In the genomic region with DNA sequence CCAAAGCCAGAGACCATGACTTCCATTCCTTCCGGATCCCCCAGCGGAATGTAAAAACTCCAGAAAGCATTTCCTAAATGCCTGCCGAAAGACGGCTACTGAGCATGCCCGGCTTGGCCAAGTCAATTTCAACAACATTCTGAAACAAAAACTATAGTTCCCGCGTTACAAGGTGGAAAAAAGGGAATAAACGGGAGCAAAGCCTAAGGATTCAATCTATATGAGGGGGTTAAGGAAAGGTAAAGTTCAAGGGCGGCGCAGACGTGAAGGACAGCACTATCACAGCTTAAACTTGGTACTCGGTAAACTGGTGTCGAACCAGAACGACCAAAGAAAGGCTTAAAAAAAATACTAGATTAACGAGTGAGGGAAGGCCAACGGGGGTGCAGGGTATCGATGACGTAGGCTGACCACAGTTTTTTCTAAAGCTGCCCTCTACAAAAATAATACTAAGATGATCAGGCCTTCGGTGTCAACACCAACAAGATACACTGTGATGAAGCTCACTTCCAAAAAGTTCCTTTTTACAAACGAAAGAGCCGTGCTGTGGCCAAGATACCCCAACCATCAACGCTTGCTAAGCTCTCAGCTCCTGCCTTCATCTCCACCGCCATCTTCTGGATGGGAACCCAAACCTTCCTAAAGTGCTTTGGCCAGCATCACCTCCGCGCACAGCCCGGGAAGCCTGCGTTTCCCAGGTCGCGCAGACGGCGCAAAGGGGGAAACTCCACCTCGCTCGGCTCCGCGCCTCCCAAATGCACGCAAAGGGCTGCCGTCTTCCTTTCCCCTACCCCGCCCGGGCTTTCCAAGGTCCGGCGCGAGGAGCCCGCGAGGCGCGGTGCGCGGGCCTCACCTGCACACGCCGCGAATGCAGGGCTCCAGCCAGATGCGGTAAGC, we compare ENCODE assay signal across 8 cellular contexts. TPM values are rescaled to one million over a fixed set of nuclear protein-coding genes. Genes with fewer than 3 reads are reported as not detected.
DNase-seq lines count a peak whose midpoint lies in the region; ATAC-seq, FAIRE-seq and TF ChIP-seq lines count a peak whose summit lies in the region.

No MANE protein-coding gene starts in this region.

- peak overlapping the region; percentile 49 for H4K5ac ChIP-seq in H1 (ENCODE audit: insufficient read length, low read depth, low read length)
- H4K5ac ChIP-seq in mesendoderm (ENCODE audit: low read length): no peak overlapping the region

- peak overlapping the region; percentile 72; the same call in 1 of the 2 replicates for H2BK15ac ChIP-seq in H1 (ENCODE audit: low read length)
- no peak overlapping the region for H2BK15ac ChIP-seq in mesendoderm (replicated peaks; ENCODE audit: low read depth)

- H2AK5ac ChIP-seq in H1 (ENCODE audit: low read depth, low read length) (no peak overlapping the region), mesendoderm (ENCODE audit: low read length) (no peak overlapping the region)

- no peaks in the 10 kb centered on the region for H3K27me3 ChIP-seq in H1 (replicated peaks in 1 of 4; ENCODE audit: control insufficient read depth in 3 of 4, extremely low read depth in 1 of 4, insufficient read depth in 3 of 4, low read length in 3 of 4)
- H3K27me3 ChIP-seq in mesendoderm (ENCODE audit: insufficient read depth, low read length, poor library complexity): no peaks in the 10 kb centered on the region

- peak overlapping the region; percentile 76 for H4K91ac ChIP-seq in H1 (replicated peaks; ENCODE audit: insufficient read length, low read length)

- TF ChIP-seq RAD21 in H1 (IDR thresholded peaks at IDR 0.05 in 1 of 2, conservative IDR thresholded peaks at IDR 0.05 in 1 of 2; ENCODE audit: low read depth in 2 of 2, low read length in 2 of 2): peak; percentile 31 to 51; a peak in 3 of 4 replicates

- 2% methylated on average over 52 of the region's 52 CpGs; no CpG with 5 or more reads in 1 of the 2 experiments for WGBS in H1 (ENCODE audit: extremely low coverage in 1 of 2, insufficient coverage in 1 of 2, insufficient read length in 1 of 2, insufficient replicate concordance in 2 of 2, low coverage in 1 of 2, low lambda C conversion rate in 2 of 2, missing lambda C conversion rate in 1 of 2), 2 experiments
- WGBS in mesendoderm (ENCODE audit: extremely low coverage, insufficient coverage, low lambda C conversion rate): no CpG with 5 or more reads among the region's 52 CpGs

- H2BK12ac ChIP-seq in H1 (ENCODE audit: low read depth, low read length): peak overlapping the region; percentile 45; the same call in 1 of the 2 replicates

- peak overlapping the region; percentile 81 for H4K8ac ChIP-seq in H1 (ENCODE audit: extremely low read depth, insufficient read depth, low read length)
- no peak overlapping the region for H4K8ac ChIP-seq in mesendoderm (ENCODE audit: low read depth, low read length)

- H3K27ac ChIP-seq in H1 (ENCODE audit: low read depth, low read length) (peak overlapping the region; percentile 67), mesendoderm (ENCODE audit: low read depth, low read length) (peak overlapping the region; percentile 84)

- H3K9ac ChIP-seq in H1 (replicated peaks in 1 of 4; ENCODE audit: extremely low read depth in 1 of 4, low read depth in 3 of 4, low read length in 3 of 4) (peak overlapping the region; percentile 90 to 97 (median 93)), mesendoderm (ENCODE audit: low read length) (peak overlapping the region; percentile 87)

- peaks cover 0 to 3% of the 10 kb centered on the region in 2 experiments for H4K20me1 ChIP-seq in H1 (replicated peaks in 1 of 2; ENCODE audit: control insufficient read depth in 1 of 2, insufficient read depth in 2 of 2, low read length in 2 of 2)

- ATAC-seq in HG03045 (IDR thresholded peaks at IDR 0.05; ENCODE audit: unreplicated experiment): peak; percentile 25

- TF ChIP-seq POLR2A in H1 (IDR thresholded peaks at IDR 0.05; ENCODE audit: control extremely low read depth in 1 of 2, low read depth in 2 of 2, low read length in 2 of 2): no peak; a peak in 1 of 3 replicates

- TF ChIP-seq CTCF in H1 (IDR thresholded peaks at IDR 0.05; ENCODE audit: control extremely low read depth in 1 of 3, insufficient read depth in 1 of 3, low read depth in 1 of 3, low read length in 3 of 3): peak; percentile 12 to 41 (median 33); a peak in 3 of 4 replicates

- H3K14ac ChIP-seq in H1 (ENCODE audit: insufficient read length): no peak overlapping the region

- peak overlapping the region; percentile 92 for H3K18ac ChIP-seq in H1 (ENCODE audit: extremely low read depth, low read length)
- H3K18ac ChIP-seq in mesendoderm (ENCODE audit: low read length): peak overlapping the region; percentile 2

- H2BK5ac ChIP-seq in H1 (ENCODE audit: low read depth, low read length): peak overlapping the region; percentile 94
- peak overlapping the region; percentile 51 for H2BK5ac ChIP-seq in mesendoderm (ENCODE audit: low read length)

- DNase-seq in ACHN (peak; percentile 55), GM18507 (ENCODE audit: extremely low spot score, insufficient read length, low read depth) (no peak), NCI-H226 (peak; percentile 56), H1 (ENCODE audit: low read depth in 1 of 2, low spot score in 2 of 2) (no peak), mesendoderm (peak; percentile 83)
- DNase-seq in activated CD4-positive, alpha-beta T cell treated with anti-CD3 and anti-CD28 coated beads, Interleukin-2, amount 50 U/mL, for 48 hours: peak; percentile 61 to 66
- DNase-seq in stimulated activated CD8-positive, alpha-beta memory T cell treated with anti-CD3 and anti-CD28 coated beads, Interleukin-4, amount 100 ng/mL, for 1 hour (ENCODE audit: low read depth in 2 of 2, low spot score in 1 of 2): peak; percentile 15

- peak overlapping the region; percentile 71 for H3K4ac ChIP-seq in H1 (replicated peaks; ENCODE audit: insufficient read length, low read depth, low read length)
- H3K4ac ChIP-seq in mesendoderm (ENCODE audit: low read depth, low read length): peak overlapping the region; percentile 62

- no peaks in the 10 kb centered on the region for H3K9me3 ChIP-seq in H1 (ENCODE audit: insufficient read depth in 2 of 2, low read depth in 1 of 2, low read length in 1 of 2)

- no peak for TF ChIP-seq EP300 in H1 (IDR thresholded peaks at IDR 0.05; ENCODE audit: borderline replicate concordance in 1 of 2, low read depth in 2 of 2, low read length in 2 of 2)

- no peaks in the 10 kb centered on the region for H3K36me3 ChIP-seq in H1 (ENCODE audit: control insufficient read depth in 2 of 4, insufficient read depth in 4 of 4, low read length in 3 of 4)
- no peaks in the 10 kb centered on the region for H3K36me3 ChIP-seq in mesendoderm (ENCODE audit: control insufficient read depth, insufficient read depth, low read length)

- H3K4me3 ChIP-seq in H1 (ENCODE audit: extremely low read depth in 1 of 4, insufficient read depth in 2 of 4, low read depth in 3 of 4, low read length in 4 of 4) (peak overlapping the region; percentile 78 to 84 (median 80)), mesendoderm (ENCODE audit: low read length) (peak overlapping the region; percentile 80)

- FAIRE-seq in GM18507 (lab: Jason Lieb, UNC) (peak; percentile 66), H1 (lab: Jason Lieb, UNC) (no peak)

- H3K23ac ChIP-seq in H1 (ENCODE audit: insufficient read length): no peak overlapping the region
- H3K23ac ChIP-seq in mesendoderm (ENCODE audit: low read length): no peak overlapping the region

- no peaks in the 10 kb centered on the region; the same call in 1 of the 2 replicates for H3K79me1 ChIP-seq in H1 (ENCODE audit: low read depth, low read length)
- peaks cover 8% of the 10 kb centered on the region for H3K79me1 ChIP-seq in mesendoderm (ENCODE audit: low read length)

- no peak overlapping the region for H2BK20ac ChIP-seq in H1 (ENCODE audit: low read length)

- in situ Hi-C loops in ACHN (cut with HindIII; ENCODE audit: low pct_ligation_motif_present, low pct_unique_long_range_greater_than_20kb, low sequenced_read_pairs): no loop called here

- no peak overlapping the region for H2AFZ ChIP-seq in H1 (ENCODE audit: low read length)

- H3K56ac ChIP-seq in H1 (replicated peaks; ENCODE audit: insufficient read length, low read depth, low read length) (peak overlapping the region; percentile 5), mesendoderm (ENCODE audit: low read length) (peak overlapping the region; percentile 96)

- H2BK120ac ChIP-seq in H1 (replicated peaks; ENCODE audit: low read depth, low read length): no peak overlapping the region
- no peak overlapping the region for H2BK120ac ChIP-seq in mesendoderm (ENCODE audit: low read depth, low read length)

- POLR2A ChIA-PET in H1 (lab: Charles Lee; ENCODE audit: partially characterized antibody): interaction anchor here (0.6 to 3.9 kb wide), 27 partner anchors 8 to 528 kb away, joined by 3 to 26 read pairs (median 4); no protein-coding TSS in a partner anchor

- H3K4me1 ChIP-seq in H1 (replicated peaks in 1 of 4; ENCODE audit: control insufficient read depth in 3 of 4, insufficient read depth in 4 of 4, low read length in 3 of 4): peaks cover 0 to 4% (median 1%) of the 10 kb centered on the region in 4 experiments; a peak in 3 of 7 replicates
- H3K4me1 ChIP-seq in mesendoderm (ENCODE audit: control insufficient read depth, low read depth, low read length): no peaks in the 10 kb centered on the region

- H3K79me2 ChIP-seq in H1 (ENCODE audit: control insufficient read depth in 1 of 2, insufficient read depth in 2 of 2, low read length in 2 of 2): peaks cover 40 to 53% of the 10 kb centered on the region in 2 experiments
- H3K79me2 ChIP-seq in mesendoderm (ENCODE audit: control insufficient read depth, insufficient read depth, low read length): peaks cover 45% of the 10 kb centered on the region

- CTCF ChIA-PET in H1 (lab: Charles Lee; ENCODE audit: partially characterized antibody): interaction anchor here (0.7 to 1.7 kb wide), 14 partner anchors 9 to 362 kb away, joined by 3 to 6 read pairs (median 3); no protein-coding TSS in a partner anchor

- H3K4me2 ChIP-seq in H1 (ENCODE audit: insufficient read depth in 1 of 2, low read depth in 2 of 2, low read length in 2 of 2) (peak overlapping the region; percentile 58 to 78), mesendoderm (ENCODE audit: low read length) (peak overlapping the region; percentile 75)

- H3K23me2 ChIP-seq in H1 (ENCODE audit: low read depth, low read length): peaks cover 6% of the 10 kb centered on the region

RNA-seq across cellular contexts. Expression of a gene that starts 0.7 kb away (rescaled TPM):
- 81.5 and 83.5 TPM in 2 replicates for total RNA-seq in H1 (2021; fragmentation: NEBNext Ultra II Directional; extraction: Animal tissue kit (Norgen Biotek cat#: 25700))
- 10.1 and 12.8 TPM in 2 replicates for polyA plus RNA-seq in H1 (2011; rRNA removed)
- polyA plus RNA-seq in H1 (2011; cell fraction: cytosol; rRNA removed): 28.3 TPM
- polyA plus RNA-seq in H1 (2011; cell fraction: nucleus; rRNA removed): 15.4 TPM
- 38.7 to 60.9 TPM (median 40.0 TPM) in 4 replicates for polyA plus RNA-seq in H1 (2012, experiment 1 of 2)
- 2.6 TPM for polyA plus RNA-seq in H1 (2012, experiment 2 of 2)
- 39.9 TPM for polyA plus RNA-seq in H1 (2013, experiment 1 of 2)
- 39.8 TPM for polyA plus RNA-seq in H1 (2013, experiment 2 of 2)
- polyA minus RNA-seq in H1 (2011; rRNA and poly(A)+ RNA removed): 32.3 and 38.6 TPM in 2 replicates
- polyA minus RNA-seq in H1 (2011; cell fraction: cytosol; rRNA and poly(A)+ RNA removed): 26.3 TPM
- polyA minus RNA-seq in H1 (2011; cell fraction: nucleus; rRNA and poly(A)+ RNA removed): 52.6 TPM
- polyA plus RNA-seq in mesendoderm (2013, experiment 1 of 2): 39.1 TPM
- 39.1 TPM for polyA plus RNA-seq in mesendoderm (2013, experiment 2 of 2)

RNA-seq across cellular contexts. Expression of a gene that starts 29.8 kb away (rescaled TPM):
- total RNA-seq in H1 (2021; fragmentation: NEBNext Ultra II Directional; extraction: Animal tissue kit (Norgen Biotek cat#: 25700)): 0.74 and 0.94 TPM in 2 replicates
- 0.48 and 1.0 TPM in 2 replicates for polyA plus RNA-seq in H1 (2011; rRNA removed)
- 0.62 TPM for polyA plus RNA-seq in H1 (2011; cell fraction: cytosol; rRNA removed)
- 3.5 TPM for polyA plus RNA-seq in H1 (2011; cell fraction: nucleus; rRNA removed)
- polyA plus RNA-seq in H1 (2012, experiment 1 of 2): 4.6 to 16.0 TPM (median 12.2 TPM) in 4 replicates
- 2.3 TPM for polyA plus RNA-seq in H1 (2012, experiment 2 of 2)
- polyA plus RNA-seq in H1 (2013, experiment 1 of 2): 1.1 TPM
- polyA plus RNA-seq in H1 (2013, experiment 2 of 2): 0.92 TPM
- 0.24 and 0.76 TPM in 2 replicates for polyA minus RNA-seq in H1 (2011; rRNA and poly(A)+ RNA removed)
- 1.1 TPM for polyA minus RNA-seq in H1 (2011; cell fraction: cytosol; rRNA and poly(A)+ RNA removed)
- polyA minus RNA-seq in H1 (2011; cell fraction: nucleus; rRNA and poly(A)+ RNA removed): 1.7 TPM
- 0.31 TPM for polyA plus RNA-seq in mesendoderm (2013, experiment 1 of 2)
- 0.39 TPM for polyA plus RNA-seq in mesendoderm (2013, experiment 2 of 2)

Comparison
In these comparisons a context has a peak if more than half of its experiments do, and no peak if none do; other contexts are left out.
1. DNase-seq: peak in ACHN (single experiment), NCI-H226 (single experiment), activated CD4-positive, alpha-beta T cell treated with anti-CD3 and anti-CD28 coated beads, Interleukin-2, amount 50 U/mL, for 48 hours (2 of 2), mesendoderm (single experiment) and stimulated activated CD8-positive, alpha-beta memory T cell treated with anti-CD3 and anti-CD28 coated beads, Interleukin-4, amount 100 ng/mL, for 1 hour (2 of 2); none in GM18507 (single experiment) and H1 (0 of 2).